In genomic region chr12:51246254-51246853, GRCh38 we compare ENCODE assay signal across 1 cellular context.
TF ChIP-seq lines count a peak whose summit lies in the region.

No MANE protein-coding gene starts in this region.

TF ChIP-seq in SK-N-SH treated with all-trans-retinoic acid at 6 μM for 48 hours, 23 proteins besides CTCF, POLR2A, EP300 and RAD21 (continued from another document):
- TF ChIP-seq TSHZ2 (CRISPR knock-in tag; IDR thresholded peaks at IDR 0.05) = no peak
- TF ChIP-seq TOX (CRISPR knock-in tag; IDR thresholded peaks at IDR 0.05; ENCODE audit: borderline replicate concordance) = no peak
- TF ChIP-seq ESRRG (CRISPR knock-in tag; IDR thresholded peaks at IDR 0.05) = no peak
- no peak for TF ChIP-seq CSDC2 (CRISPR knock-in tag; IDR thresholded peaks at IDR 0.05)
- no peak for TF ChIP-seq ZNF565 (CRISPR knock-in tag; conservative IDR thresholded peaks at IDR 0.05; ENCODE audit: low read depth)
- no peak for TF ChIP-seq BACH2 (CRISPR knock-in tag; IDR thresholded peaks at IDR 0.05; ENCODE audit: borderline replicate concordance)
- TF ChIP-seq OSR1 (CRISPR knock-in tag; IDR thresholded peaks at IDR 0.05) = no peak
- TF ChIP-seq ISL1 (CRISPR knock-in tag; IDR thresholded peaks at IDR 0.05) = no peak
- no peak for TF ChIP-seq CREB5 (CRISPR knock-in tag; IDR thresholded peaks at IDR 0.05; ENCODE audit: low read depth)
- TF ChIP-seq PATZ1 (CRISPR knock-in tag; IDR thresholded peaks at IDR 0.05; ENCODE audit: borderline replicate concordance) = no peak
- no peak for TF ChIP-seq POU6F1 (CRISPR knock-in tag; IDR thresholded peaks at IDR 0.05; ENCODE audit: borderline replicate concordance, low read depth)
- TF ChIP-seq PPARA (CRISPR knock-in tag; IDR thresholded peaks at IDR 0.05; ENCODE audit: borderline replicate concordance) = no peak
- TF ChIP-seq ARNTL (CRISPR knock-in tag; IDR thresholded peaks at IDR 0.05; ENCODE audit: borderline replicate concordance, low read depth) = no peak
